19 cellular contexts compared by ENCODE assay signal in genomic region chr10:47330804-47331203, GRCh38. TPM values are rescaled to one million over a fixed set of nuclear protein-coding genes. Genes with fewer than 3 reads are reported as not detected.
DNase-seq lines count a peak whose midpoint lies in the region; ATAC-seq and TF ChIP-seq lines count a peak whose summit lies in the region.
"Had no signal": no experiment of that assay in that cellular context is flagged by ENCODE, and none has a peak within 500 bp of the region (broad histone marks: within the 10 kb centered on the region; RNA-seq: fewer than 3 reads in every experiment).

No MANE protein-coding gene starts in this region.

- no peak overlapping the region for H3K27ac Mint-ChIP-seq in chondrocyte (ENCODE audit: unreplicated experiment)
- H3K27ac Mint-ChIP-seq: CD4-positive, alpha-beta memory T cell; GM23338; HFFc6 had no signal

- peaks cover 2% of the 10 kb centered on the region for H3K4me1 Mint-ChIP-seq in chondrocyte (ENCODE audit: low read depth)
- H3K4me1 Mint-ChIP-seq: CD4-positive, alpha-beta memory T cell; GM23338 had no signal

- H3K9me3 Mint-ChIP-seq in chondrocyte (ENCODE audit: low read depth) = no peaks in the 10 kb centered on the region
- H3K9me3 Mint-ChIP-seq: CD4-positive, alpha-beta memory T cell; GM23338; HFFc6 had no signal

- peaks cover 17% of the 10 kb centered on the region for H3K27me3 Mint-ChIP-seq in chondrocyte (ENCODE audit: low read depth)

- WGBS in transverse colon (ENCODE audit: low coverage in 1 of 2), 2 donors = 40 to 60% methylated on average over 1 to 3 of the region's 3 CpGs

- TF ChIP-seq POLR2A in transverse colon (IDR thresholded peaks at IDR 0.05) = no peak

- DNase-seq in cardiac septum (ENCODE audit: low spot score) (peak; percentile 58), Right ventricle myocardium inferior (ENCODE audit: missing footprints) (no peak), chondrocyte (ENCODE audit: low spot score) (peak; percentile 49), mesenteric fat pad (ENCODE audit: low spot score) (peak; percentile 33), transverse colon (peak; percentile 89), NCI-H2171 (lab: John Stamatoyannopoulos, UW) (no peak)
- DNase-seq: CD4-positive, alpha-beta memory T cell; GF-D8; HFFc6; MG63; NCI-H1417; NCI-H2029; NCI-H510A treated with DMSO at 0.1 percent for 48 hours; RPMI8226 had no signal

- H3K4me1 ChIP-seq in transverse colon = peaks cover 5 to 11% (median 8%) of the 10 kb centered on the region in 4 donors

- H3K9me3 ChIP-seq in transverse colon = no peaks in the 10 kb centered on the region
- H3K9me3 ChIP-seq: MG63 had no signal

- no peak overlapping the region for H3K4me3 Mint-ChIP-seq in chondrocyte (ENCODE audit: unreplicated experiment)
- H3K4me3 Mint-ChIP-seq: CD4-positive, alpha-beta memory T cell; GM23338; HFFc6 had no signal

- no peaks in the 10 kb centered on the region for H3K36me3 Mint-ChIP-seq in chondrocyte (ENCODE audit: low read depth)
- H3K36me3 Mint-ChIP-seq: CD4-positive, alpha-beta memory T cell had no signal

- ATAC-seq in Right ventricle myocardium inferior = no peak
- ATAC-seq in GM18909 (IDR thresholded peaks at IDR 0.05; ENCODE audit: poor library complexity, unreplicated experiment) = no peak
- no peak for ATAC-seq in HG02884 (IDR thresholded peaks at IDR 0.05; ENCODE audit: unreplicated experiment)
- ATAC-seq: GM23338 had no signal

- no peak for TF ChIP-seq CTCF in chondrocyte (IDR thresholded peaks at IDR 0.05)
- no peak for TF ChIP-seq CTCF in transverse colon (IDR thresholded peaks at IDR 0.05)

- H3K27ac ChIP-seq in transverse colon = peak overlapping the region; percentile 66 to 78 (median 69)
- H3K27ac ChIP-seq: KMS-11 had no signal

- H3K4me3 ChIP-seq in transverse colon = no peak overlapping the region
- H3K4me3 ChIP-seq: GM23338, MG63 had no signal

- intact Hi-C loops in cardiac septum (cut with DNase I) = no loop called here
- intact Hi-C loops in Right ventricle myocardium inferior (cut with DNase I) = no loop called here
- intact Hi-C loops in transverse colon (cut with DNase I; ENCODE audit: low total_unique reads) = no loop called here

- TF ChIP-seq EP300 in transverse colon (IDR thresholded peaks at IDR 0.05; ENCODE audit: low read depth) = no peak

- no peaks in the 10 kb centered on the region for H3K27me3 ChIP-seq in transverse colon
- H3K27me3 ChIP-seq: MG63 had no signal

- in situ Hi-C loops in transverse colon (cut with MboI; ENCODE audit: low pct_ligation_motif_present in 1 of 4, low pct_unique_long_range_greater_than_20kb in 1 of 4, low sequenced_read_pairs in 3 of 4) = no loop called here

- H3K36me3 ChIP-seq in transverse colon = no peaks in the 10 kb centered on the region
- H3K36me3 ChIP-seq: MG63 had no signal

RNA-seq across cellular contexts. Expression of gene GDF2, which starts 8.6 kb away (rescaled TPM):
- total RNA-seq in cardiac septum = not detected
- total RNA-seq in Right ventricle myocardium inferior = not detected
- total RNA-seq in chondrocyte = not detected in 3 replicates
- total RNA-seq in mesenteric fat pad = not detected
- not detected for total RNA-seq in transverse colon
- total RNA-seq: CD4-positive, alpha-beta memory T cell; GM23338; HFFc6; SK-MEL-5 had no signal

RNA-seq across cellular contexts. Expression of gene RBP3, which starts 17.4 kb away (rescaled TPM):
- total RNA-seq in cardiac septum (not detected), Right ventricle myocardium inferior (not detected), chondrocyte (not detected in 3 replicates), mesenteric fat pad (not detected), transverse colon (not detected)
- total RNA-seq: CD4-positive, alpha-beta memory T cell; GM23338; HFFc6; SK-MEL-5 had no signal

RNA-seq across cellular contexts. Expression of gene GDF10, which starts 30.8 kb away (rescaled TPM):
- total RNA-seq in cardiac septum (1.7 TPM), Right ventricle myocardium inferior (0.27 TPM), chondrocyte (0.31 to 3.2 TPM (median 0.67 TPM) in 3 replicates), mesenteric fat pad (0.26 TPM), transverse colon (1 to 10 TPM in 1 of 4 donors, under 1 TPM in 2, not detected in 1; 0.79 to 1.2 (median 1.00) TPM)
- total RNA-seq: HFFc6, SK-MEL-5 had no signal

RNA-seq across cellular contexts. Expression of gene ZNF488, which starts 53.3 kb away (rescaled TPM):
- total RNA-seq in cardiac septum (0.16 TPM), Right ventricle myocardium inferior (not detected), chondrocyte (0.10 to 1.1 TPM (median 0.17 TPM) in 3 replicates), mesenteric fat pad (0.10 TPM), transverse colon (under 1 TPM in 2 of 4 donors, not detected in 2; 0.41 to 0.80 TPM)
- total RNA-seq: CD4-positive, alpha-beta memory T cell; SK-MEL-5 had no signal

Comparison
In these comparisons a context has a peak if more than half of its experiments do, and no peak if none do; other contexts are left out.
1. DNase-seq: peak in cardiac septum (single experiment), chondrocyte (single experiment), mesenteric fat pad (single experiment) and transverse colon (single experiment); none in Right ventricle myocardium inferior (single experiment) and NCI-H2171 (single experiment).